ENCODE assay signal across 9 cellular contexts in the genomic region with DNA sequence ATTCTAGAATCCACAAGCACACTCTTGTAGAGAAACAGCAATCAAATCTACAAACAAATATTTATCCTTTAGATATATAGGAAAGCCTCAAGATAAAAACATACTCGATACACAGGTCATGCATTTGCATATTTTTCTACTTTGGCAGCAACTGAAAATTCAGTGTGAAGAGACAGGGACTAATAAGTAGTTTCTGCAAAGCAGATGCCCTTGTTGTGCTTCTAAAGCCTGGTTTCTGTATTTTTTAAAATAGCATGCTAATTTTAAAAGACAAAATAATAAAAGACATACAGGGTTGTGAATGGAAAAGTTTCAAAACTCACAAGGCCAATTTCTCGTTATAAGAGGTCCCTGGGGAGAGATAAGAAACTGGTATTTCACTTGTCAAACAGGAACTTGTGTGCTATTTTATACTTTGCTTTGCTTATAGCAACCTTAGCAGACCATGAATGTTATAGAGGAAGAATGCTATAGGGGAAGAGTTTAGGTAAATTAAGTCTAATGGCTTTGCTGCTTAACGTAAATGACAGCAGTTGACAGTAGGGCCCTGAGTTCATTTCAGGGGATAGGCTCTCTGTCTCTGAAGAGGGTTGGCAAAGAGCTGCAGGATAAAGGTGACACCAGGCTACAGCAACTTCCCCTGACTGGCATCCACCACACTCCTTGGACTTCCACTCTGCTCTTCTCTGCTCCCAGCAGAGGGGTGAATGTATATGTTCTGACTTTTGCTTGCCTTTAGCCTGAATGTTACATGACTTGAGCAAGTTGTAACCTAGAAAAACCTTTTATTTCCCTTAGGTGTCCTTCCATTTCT. TPM values are rescaled to one million over a fixed set of nuclear protein-coding genes. Genes with fewer than 3 reads are reported as not detected.
DNase-seq lines count a peak whose midpoint lies in the region; ATAC-seq and TF ChIP-seq lines count a peak whose summit lies in the region.
"Had no signal": no experiment of that assay in that cellular context is flagged by ENCODE, and none has a peak within 500 bp of the region (broad histone marks: within the 10 kb centered on the region; RNA-seq: fewer than 3 reads in every experiment).

No MANE protein-coding gene starts in this region.

- TF ChIP-seq POLR2A in GM19099 (IDR thresholded peaks at IDR 0.05; ENCODE audit: extremely low read depth, insufficient read length, low read depth) = peak; percentile 38

- ATAC-seq in HG02678 (IDR thresholded peaks at IDR 0.05; ENCODE audit: unreplicated experiment) (peak; percentile 91), HG03565 (IDR thresholded peaks at IDR 0.05; ENCODE audit: unreplicated experiment) (peak; percentile 88), left ventricle myocardium superior (peak; percentile 86)
- no peak for ATAC-seq in activated CD4-positive, CD25-positive, alpha-beta regulatory T cell treated with anti-CD3 and anti-CD28 coated beads, Interleukin-2, amount 50 U/mL, for 24 hours

- intact Hi-C loops in left ventricle myocardium superior (cut with micrococcal nuclease) = no loop called here

- DNase-seq in left ventricle myocardium superior = no peak
- DNase-seq in NCI-H2081 treated with DMSO at 0.1 percent for 48 hours (lab: John Stamatoyannopoulos, UW) = no peak
- no peak for DNase-seq in DMS114 treated with DMSO at 0.1 percent for 48 hours (lab: John Stamatoyannopoulos, UW; ENCODE audit: unreplicated experiment)
- no peak for DNase-seq in ureter (ENCODE audit: low spot score)
- DNase-seq: cerebellar nuclear complex had no signal

RNA-seq across cellular contexts. Expression of a gene that starts 9.4 kb away (rescaled TPM):
- total RNA-seq in left ventricle myocardium superior (not detected), ureter (0.62 TPM)

RNA-seq across cellular contexts. Expression of a gene that starts 51.0 kb away (rescaled TPM):
- 0.59 TPM for total RNA-seq in left ventricle myocardium superior
- total RNA-seq in ureter = 50.0 TPM

Comparison
In these comparisons a context has a peak if more than half of its experiments do, and no peak if none do; other contexts are left out.
1. ATAC-seq: peak in HG02678 (single experiment), HG03565 (single experiment) and left ventricle myocardium superior (single experiment); none in activated CD4-positive, CD25-positive, alpha-beta regulatory T cell treated with anti-CD3 and anti-CD28 coated beads, Interleukin-2, amount 50 U/mL, for 24 hours (0 of 2).
2. RNA of a gene that starts 51.0 kb away (total RNA-seq): 50.0 TPM in ureter (single experiment); 0.59 TPM in left ventricle myocardium superior (single experiment); every median in the first group is over 10 times any median in the second.